In the genomic region with DNA sequence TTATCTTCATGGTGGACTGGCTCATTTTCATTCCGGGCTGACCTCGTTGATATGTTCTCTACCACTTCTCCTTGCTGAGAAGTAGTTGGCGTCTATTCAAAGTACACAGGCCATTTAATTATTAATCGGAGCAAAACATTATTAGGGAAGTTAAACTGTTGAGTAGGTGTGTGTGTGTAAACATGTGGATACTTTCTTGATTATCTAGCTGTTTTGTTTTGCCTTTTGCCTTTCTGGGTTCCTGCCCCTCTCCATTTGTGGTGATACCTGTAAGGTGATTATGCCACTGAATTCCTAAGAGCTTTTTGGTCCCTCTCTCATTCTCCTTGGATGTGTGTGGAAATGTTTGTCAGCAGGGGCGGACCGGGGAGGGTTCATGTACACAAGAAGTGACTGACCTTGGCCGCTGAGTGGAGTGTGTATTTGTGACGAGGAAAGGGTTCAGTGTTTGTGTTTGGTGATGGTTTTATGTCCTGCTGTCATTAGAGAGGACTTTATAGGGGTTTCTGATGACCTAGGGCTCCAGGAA, we compare ENCODE assay signal across 19 cellular contexts. TPM values are rescaled to one million over a fixed set of nuclear protein-coding genes. Genes with fewer than 3 reads are reported as not detected.
DNase-seq lines count a peak whose midpoint lies in the region; ATAC-seq and TF ChIP-seq lines count a peak whose summit lies in the region.
"Had no signal": no experiment of that assay in that cellular context is flagged by ENCODE, and none has a peak within 500 bp of the region (broad histone marks: within the 10 kb centered on the region; RNA-seq: fewer than 3 reads in every experiment).

No MANE protein-coding gene starts in this region.

- H4K8ac ChIP-seq in IMR-90 (ENCODE audit: low read depth in 2 of 2, low read length in 2 of 2) = no peak overlapping the region

- H3K9ac ChIP-seq in IMR-90 (ENCODE audit: low read depth, low read length) = no peak overlapping the region
- H3K9ac ChIP-seq: BLaER1 treated with 17β-estradiol and CSF1 and Interleukin-3, amounts not matched to agents 10 nM and 100 nM had no signal

- no peak overlapping the region for H2BK15ac ChIP-seq in IMR-90 (ENCODE audit: low read depth, low read length)

- POLR2A ChIA-PET in IMR-90 (lab: Charles Lee; ENCODE audit: unreplicated experiment) = no interaction called here

- TF ChIP-seq RAD21 in IMR-90 (IDR thresholded peaks at IDR 0.05; ENCODE audit: low read length) = no peak

- H4K20me1 ChIP-seq in IMR-90 (ENCODE audit: insufficient read depth, low read length) = no peaks in the 10 kb centered on the region
- H4K20me1 ChIP-seq: BLaER1 treated with 17β-estradiol and CSF1 and Interleukin-3, amounts not matched to agents 10 nM and 100 nM had no signal

- H4K5ac ChIP-seq in IMR-90 (ENCODE audit: low read depth, low read length) = no peak overlapping the region

- H3K56ac ChIP-seq in IMR-90 (ENCODE audit: extremely low read depth, insufficient read depth, low read length) = no peak overlapping the region

- intact Hi-C loops in IMR-90 (cut with micrococcal nuclease) (loop anchor here (5.0 kb wide), 1 partner anchor 34 kb away; no protein-coding TSS in a partner anchor), left colon (cut with DNase I, micrococcal nuclease) (no loop called here)

- no peak overlapping the region for H4K91ac ChIP-seq in IMR-90 (ENCODE audit: insufficient read depth, low read depth, low read length)

- H3K27me3 ChIP-seq in IMR-90 (ENCODE audit: control insufficient read depth, insufficient read depth, low read length) = no peaks in the 10 kb centered on the region; the same call in 1 of the 2 replicates
- H3K27me3 ChIP-seq: BLaER1 treated with 17β-estradiol and CSF1 and Interleukin-3, amounts not matched to agents 10 nM and 100 nM; dorsolateral prefrontal cortex; gastrocnemius medialis had no signal

- no peak overlapping the region for H3K23ac ChIP-seq in IMR-90 (ENCODE audit: low read depth, low read length)

- H3K4ac ChIP-seq in IMR-90 (ENCODE audit: low read depth, low read length) = no peak overlapping the region

- no CpG with 5 or more reads among the region's 8 CpGs for WGBS in IMR-90 (ENCODE audit: extremely low coverage in 2 of 2, insufficient read length in 1 of 2), 2 experiments

- no peak overlapping the region for H2AFZ ChIP-seq in IMR-90 (replicated peaks; ENCODE audit: low read length, poor library complexity)

- ATAC-seq in IMR-90 (ENCODE audit: low read depth) = no peak
- ATAC-seq in left colon = peak; percentile 58
- ATAC-seq: gastrocnemius medialis had no signal

- H3K27ac ChIP-seq in IMR-90 (ENCODE audit: insufficient read depth, low read length) = no peak overlapping the region
- H3K27ac ChIP-seq: BLaER1 treated with 17β-estradiol and CSF1 and Interleukin-3, amounts not matched to agents 10 nM and 100 nM; dorsolateral prefrontal cortex; epithelial cell of prostate; gastrocnemius medialis; skin epidermis had no signal

- H3K36me3 ChIP-seq in IMR-90 (ENCODE audit: control insufficient read depth, insufficient read depth, low read length) = no peaks in the 10 kb centered on the region
- H3K36me3 ChIP-seq: BLaER1 treated with 17β-estradiol and CSF1 and Interleukin-3, amounts not matched to agents 10 nM and 100 nM; gastrocnemius medialis had no signal

- no peak for TF ChIP-seq CTCF in IMR-90 (conservative IDR thresholded peaks at IDR 0.05; ENCODE audit: low read depth, low read length)

- DNase-seq in NCI-H1105 treated with DMSO at 0.1 percent for 48 hours (lab: John Stamatoyannopoulos, UW) (peak; percentile 34), NCI-H1105 (lab: John Stamatoyannopoulos, UW) (no peak), IMR-90 (no peak), left colon (no peak), renal cortical epithelial cell (ENCODE audit: low read depth) (peak; percentile 96), NCI-H2171 (lab: John Stamatoyannopoulos, UW) (no peak), glomerular visceral epithelial cell (ENCODE audit: extremely low spot score) (no peak)
- DNase-seq in activated CD4-positive, alpha-beta T cell treated with anti-CD3 and anti-CD28 coated beads for 4 hours = no peak
- DNase-seq: caudate nucleus; DMS 273 treated with DMSO at 0.1 percent for 48 hours; dorsolateral prefrontal cortex; gastrocnemius medialis; Kasumi-1; naive B cell; NCI-H748 treated with DMSO at 0.1 percent for 48 hours; stimulated activated CD4-positive, alpha-beta T cell treated with anti-CD3 and anti-CD28 coated beads, Interleukin-4, amount 100 ng/mL, for 24 hours had no signal

- no peak overlapping the region for H2BK5ac ChIP-seq in IMR-90 (ENCODE audit: low read depth, low read length, poor library complexity, severe bottlenecking)

- in situ Hi-C loops in IMR-90 (cut with MboI; ENCODE audit: low sequenced_read_pairs) = no loop called here

- H3K79me1 ChIP-seq in IMR-90 (ENCODE audit: low read depth in 1 of 2, low read length in 2 of 2) = no peaks in the 10 kb centered on the region

- H2AK9ac ChIP-seq in IMR-90 (replicated peaks; ENCODE audit: low read depth, low read length, poor library complexity) = no peak overlapping the region

- no peak overlapping the region for H2BK120ac ChIP-seq in IMR-90 (ENCODE audit: low read depth, low read length)

- no peak overlapping the region for H3K4me3 ChIP-seq in IMR-90 (ENCODE audit: insufficient read depth, low read depth, low read length)
- H3K4me3 ChIP-seq: BLaER1 treated with 17β-estradiol and CSF1 and Interleukin-3, amounts not matched to agents 10 nM and 100 nM; dorsolateral prefrontal cortex; gastrocnemius medialis; skin epidermis had no signal

- H3K9me3 ChIP-seq in IMR-90 (ENCODE audit: control insufficient read depth, insufficient read depth, low read length) = no peaks in the 10 kb centered on the region
- H3K9me3 ChIP-seq: gastrocnemius medialis had no signal

- no peak for TF ChIP-seq POLR2A in IMR-90 (IDR thresholded peaks at IDR 0.05; ENCODE audit: low read depth, low read length)

- no peaks in the 10 kb centered on the region for H3K9me1 ChIP-seq in IMR-90 (ENCODE audit: insufficient read depth, low read length)

- H3K4me1 ChIP-seq in IMR-90 (ENCODE audit: control insufficient read depth, insufficient read depth, low read length) = peaks cover 5% of the 10 kb centered on the region

- dilution Hi-C loops in IMR-90 (cut with HindIII; ENCODE audit: low sequenced_read_pairs, unreplicated experiment) = no loop called here

- H2BK20ac ChIP-seq in IMR-90 (ENCODE audit: low read depth, low read length) = no peak overlapping the region

- CTCF ChIA-PET in IMR-90 (lab: Yijun Ruan, JAX) = no interaction called here

- 0 out of 2 replicates have a peak overlapping the region, but pooled peaks have one; percentile 5 for H3K14ac ChIP-seq in IMR-90 (replicated peaks; ENCODE audit: low read depth, low read length)

- no peak overlapping the region for H2AK5ac ChIP-seq in IMR-90 (ENCODE audit: low read depth, low read length)

- no peak overlapping the region for H3K18ac ChIP-seq in IMR-90 (ENCODE audit: low read depth, low read length)

- no peak overlapping the region for H3K4me2 ChIP-seq in IMR-90 (ENCODE audit: low read depth, low read length)
- H3K4me2 ChIP-seq: BLaER1 treated with 17β-estradiol and CSF1 and Interleukin-3, amounts not matched to agents 10 nM and 100 nM had no signal

- no TSS peak for BruUV-seq in IMR-90 (replicated peaks; lab: Mats Ljungman, UMichigan)

TF ChIP-seq in IMR-90, 13 proteins besides CTCF, POLR2A, EP300 and RAD21:
- TF ChIP-seq NFE2L2 (IDR thresholded peaks at IDR 0.05; ENCODE audit: low read depth, low read length) (no peak), CHD1 (IDR thresholded peaks at IDR 0.05; ENCODE audit: low read depth, low read length) (no peak), CEBPB (IDR thresholded peaks at IDR 0.05; ENCODE audit: low read depth, low read length) (no peak), MXI1 (IDR thresholded peaks at IDR 0.05; ENCODE audit: borderline replicate concordance, low read depth, low read length) (no peak), BHLHE40 (IDR thresholded peaks at IDR 0.05; ENCODE audit: low read depth, low read length) (no peak), MAZ (IDR thresholded peaks at IDR 0.05; ENCODE audit: borderline replicate concordance, low read depth, low read length) (no peak), RFX5 (IDR thresholded peaks at IDR 0.05; ENCODE audit: low read depth, low read length) (no peak), FOS (IDR thresholded peaks at IDR 0.05; ENCODE audit: low read depth, low read length) (no peak), RCOR1 (IDR thresholded peaks at IDR 0.05; ENCODE audit: insufficient replicate concordance, low read length) (no peak), SMC3 (IDR thresholded peaks at IDR 0.05; ENCODE audit: low read depth, low read length) (no peak), MAFK (IDR thresholded peaks at IDR 0.05; ENCODE audit: low read depth, low read length) (no peak)

RNA-seq across cellular contexts. Expression of gene PPP2R5A, which starts 56.6 kb away (rescaled TPM):
- 8.4 and 15.3 TPM in 2 replicates for total RNA-seq in IMR-90 (2012; rRNA removed)
- 10.3 and 12.6 TPM in 2 replicates for polyA plus RNA-seq in IMR-90 (2012; rRNA removed)
- polyA plus RNA-seq in IMR-90 (2012; cell fraction: cytosol; rRNA removed) = 4.8 and 4.9 TPM in 2 replicates
- 3.6 and 11.5 TPM in 2 replicates for polyA plus RNA-seq in IMR-90 (2012; cell fraction: nucleus; rRNA removed; ENCODE audit: low replicate concordance)
- total RNA-seq in left colon = 10 to 100 TPM; 61.0 to 69.5 TPM
- 38.9 and 41.7 TPM in 2 replicates for total RNA-seq in renal cortical epithelial cell

Comparison
In these comparisons a context has a peak if more than half of its experiments do, and no peak if none do; other contexts are left out.
1. DNase-seq: peak in NCI-H1105 treated with DMSO at 0.1 percent for 48 hours (single experiment) and renal cortical epithelial cell (single experiment); none in NCI-H1105 (single experiment), IMR-90 (single experiment), left colon (0 of 2), NCI-H2171 (single experiment), glomerular visceral epithelial cell (single experiment) and activated CD4-positive, alpha-beta T cell treated with anti-CD3 and anti-CD28 coated beads for 4 hours (0 of 2).